ENCODE assay signal across 8 cellular contexts in the genomic region with DNA sequence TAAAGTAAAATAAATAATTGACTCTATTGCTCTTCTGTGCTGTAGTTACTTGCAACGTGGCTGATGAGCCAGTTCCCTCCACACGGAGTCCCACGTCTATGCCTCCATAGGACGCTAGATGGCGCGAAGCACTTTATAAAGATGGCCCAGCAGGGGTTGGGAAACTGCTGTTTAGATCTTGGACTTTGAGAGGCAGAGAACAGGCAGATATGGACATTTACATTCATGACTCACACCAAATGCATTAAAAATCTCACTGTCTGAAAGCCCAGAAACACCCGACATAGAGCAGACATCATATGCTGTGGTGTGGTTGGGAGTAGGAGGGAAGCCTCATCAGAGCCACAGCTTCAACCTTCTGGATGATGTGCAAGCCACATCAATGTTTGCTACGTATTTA.
DNase-seq lines count a peak whose midpoint lies in the region; ATAC-seq and TF ChIP-seq lines count a peak whose summit lies in the region.

No MANE protein-coding gene starts in this region.

- no peaks in the 10 kb centered on the region for H3K27me3 ChIP-seq in fibroblast of lung (ENCODE audit: control insufficient read depth, insufficient read depth, low read length)
- no peaks in the 10 kb centered on the region for H3K27me3 ChIP-seq in upper lobe of right lung

- H3K79me2 ChIP-seq in fibroblast of lung (ENCODE audit: control insufficient read depth, insufficient read depth, low read length): no peaks in the 10 kb centered on the region

- peak overlapping the region; percentile 13 for H3K4me2 ChIP-seq in fibroblast of lung (ENCODE audit: extremely low read depth, insufficient read depth, low read length)

- H4K20me1 ChIP-seq in fibroblast of lung (ENCODE audit: control insufficient read depth, extremely low read depth, insufficient read depth, low read length): no peaks in the 10 kb centered on the region

- intact Hi-C loops in upper lobe of right lung (cut with DNase I): loop anchor here (10.0 kb wide), 1 partner anchor 944 kb away; no protein-coding TSS in a partner anchor

- H3K4me1 ChIP-seq in fibroblast of lung (ENCODE audit: control insufficient read depth, extremely low read depth, insufficient read depth, low read length) (no peaks in the 10 kb centered on the region), upper lobe of right lung (peaks cover 10% of the 10 kb centered on the region)

- H3K9me3 Mint-ChIP-seq in neural crest cell: no peaks in the 10 kb centered on the region

- H3K27ac Mint-ChIP-seq in neural crest cell (ENCODE audit: unreplicated experiment): no peak overlapping the region

- H3K4me1 Mint-ChIP-seq in neural crest cell: peaks cover 9% of the 10 kb centered on the region

- no peak overlapping the region for H3K4me3 Mint-ChIP-seq in neural crest cell

- ATAC-seq in GM21526 (IDR thresholded peaks at IDR 0.05; ENCODE audit: low FRiP score, unreplicated experiment) (peak; percentile 97), upper lobe of right lung (peak; percentile 95)

- H3K27me3 Mint-ChIP-seq in neural crest cell (ENCODE audit: low read depth): no peaks in the 10 kb centered on the region

- no peaks in the 10 kb centered on the region for H3K36me3 Mint-ChIP-seq in neural crest cell (ENCODE audit: low read depth)

- H3K9ac ChIP-seq in fibroblast of lung (ENCODE audit: insufficient read depth, low read length): no peak overlapping the region

- H3K36me3 ChIP-seq in fibroblast of lung (ENCODE audit: control insufficient read depth, insufficient read depth, low read length): no peaks in the 10 kb centered on the region
- H3K36me3 ChIP-seq in upper lobe of right lung: no peaks in the 10 kb centered on the region

- H3K4me3 ChIP-seq in fibroblast of lung (replicated peaks in 1 of 4; ENCODE audit: control extremely low read depth in 1 of 4, insufficient read depth in 1 of 4, low read depth in 3 of 4, low read length in 4 of 4) (peak overlapping the region in 1 of 4 experiments; percentile 18), upper lobe of right lung (peak overlapping the region; percentile 21)

- no peaks in the 10 kb centered on the region for H3K9me3 ChIP-seq in fibroblast of lung (ENCODE audit: control insufficient read depth, insufficient read depth, low read depth, low read length)
- H3K9me3 ChIP-seq in upper lobe of right lung: no peaks in the 10 kb centered on the region

- peak; percentile 98 to 99 for TF ChIP-seq CTCF in fibroblast of lung (conservative IDR thresholded peaks at IDR 0.05 in 1 of 2, IDR thresholded peaks at IDR 0.05 in 1 of 2; ENCODE audit: low read depth in 1 of 2, low read length in 2 of 2)
- peak; percentile 92 for TF ChIP-seq CTCF in neural crest cell (conservative IDR thresholded peaks at IDR 0.05)
- TF ChIP-seq CTCF in upper lobe of right lung (IDR thresholded peaks at IDR 0.05): peak; percentile 93

- no peak overlapping the region for H3K27ac ChIP-seq in fibroblast of lung (ENCODE audit: insufficient read depth, low read length)
- no peak overlapping the region for H3K27ac ChIP-seq in upper lobe of right lung

- peak; percentile 56 for DNase-seq in EL
- DNase-seq in HS-27A (ENCODE audit: low read depth): peak; percentile 55
- peak; percentile 97 for DNase-seq in NCI-H748 treated with DMSO at 0.1 percent for 48 hours (lab: John Stamatoyannopoulos, UW)
- DNase-seq in activated CD8-positive, alpha-beta memory T cell treated with anti-CD3 and anti-CD28 coated beads, Interleukin-2, amount 50 U/mL, for 48 hours: peak; percentile 72
- peak; percentile 87 to 92 for DNase-seq in fibroblast of lung (ENCODE audit: low read depth in 2 of 2)
- peak; percentile 79 for DNase-seq in neural crest cell (ENCODE audit: low read depth, low spot score)
- DNase-seq in upper lobe of right lung: peak; percentile 72

- no peak overlapping the region for H2AFZ ChIP-seq in fibroblast of lung (ENCODE audit: low read length)
